Comparison of ENCODE assay signal across 1 cellular context in the genomic region with DNA sequence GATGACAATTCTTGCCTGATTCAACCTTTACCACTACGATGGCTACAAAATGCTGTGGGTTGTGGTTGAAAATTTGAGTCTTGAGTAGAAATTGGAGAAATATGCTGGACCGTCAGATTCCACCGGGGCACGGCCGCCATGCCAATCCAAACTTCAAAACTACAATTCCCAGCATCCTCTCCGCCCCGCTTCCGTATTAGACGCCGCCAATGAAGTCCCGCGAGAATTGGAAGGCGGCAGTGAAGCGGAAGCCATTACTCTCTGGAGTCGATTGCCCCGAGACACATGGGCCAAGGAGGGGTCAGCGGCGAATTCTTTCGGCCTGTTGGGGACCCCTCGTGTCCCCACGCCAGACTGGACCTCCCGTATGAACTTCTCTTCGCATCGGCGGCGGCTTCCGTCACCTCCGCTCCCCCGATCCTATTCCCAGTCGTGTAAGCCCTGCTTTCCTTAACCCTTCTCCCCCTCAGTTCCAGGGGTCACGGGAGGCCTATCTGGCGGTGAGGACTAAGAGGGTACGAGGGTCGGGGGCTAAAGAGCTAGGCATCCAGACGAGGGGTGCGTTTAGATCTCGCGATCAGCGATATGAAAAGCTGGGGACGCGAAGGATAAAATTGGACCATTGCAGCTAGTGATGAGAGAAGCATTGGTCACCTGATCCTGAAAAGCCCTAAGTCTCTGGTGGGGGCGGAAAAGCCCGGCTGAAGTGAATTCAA.
A peak's percentile ranks its signal among the peaks of the same experiment; 100 is the strongest.
TF ChIP-seq lines count a peak whose summit lies in the region.

A gene (plus strand): TSS at position 239 of the 716 bp plus-strand sequence. CDS start 15,620 bp downstream, outside the sequence.

TF ChIP-seq in HepG2, 621 proteins besides CTCF, POLR2A, EP300 and RAD21 (continued from another document and continues in another):
- TF ChIP-seq ZNF570 (CRISPR knock-in tag; IDR thresholded peaks at IDR 0.05; ENCODE audit: borderline replicate concordance) (no peak), SAP130 (CRISPR knock-in tag; IDR thresholded peaks at IDR 0.05; ENCODE audit: low read depth) (peak; percentile 88), KDM1A (CRISPR knock-in tag; IDR thresholded peaks at IDR 0.05) (no peak), SYNCRIP (IDR thresholded peaks at IDR 0.05; ENCODE audit: insufficient read depth, low read depth, low read length) (no peak), ZFP1 (CRISPR knock-in tag; IDR thresholded peaks at IDR 0.05) (no peak), ZC3H13 (CRISPR knock-in tag; IDR thresholded peaks at IDR 0.05) (no peak), PAWR (CRISPR knock-in tag; IDR thresholded peaks at IDR 0.05; ENCODE audit: borderline replicate concordance) (no peak), XRCC5 (optimal IDR thresholded peaks at IDR 0.05; ENCODE audit: low read length) (peak; percentile 47), HNF4A (CRISPR knock-in tag; IDR thresholded peaks at IDR 0.05) (0 out of 2 replicates have a peak, but pooled peaks have one; percentile 32), SMAD9 (CRISPR knock-in tag; IDR thresholded peaks at IDR 0.05) (no peak), PHB2 (IDR thresholded peaks at IDR 0.05; ENCODE audit: partially characterized antibody) (no peak), ZNF160 (CRISPR knock-in tag; IDR thresholded peaks at IDR 0.05) (peak; percentile 68; the same call in 1 of the 2 replicates), NR2F2 (IDR thresholded peaks at IDR 0.05; ENCODE audit: borderline replicate concordance, low read depth) (peak; percentile 54; the same call in 1 of the 2 replicates), GATAD1 (CRISPR knock-in tag; IDR thresholded peaks at IDR 0.05) (peak; percentile 84), ZNF567 (CRISPR knock-in tag; IDR thresholded peaks at IDR 0.05; ENCODE audit: borderline replicate concordance) (no peak; the same call in 1 of the 2 replicates), ZNF550 (CRISPR knock-in tag; IDR thresholded peaks at IDR 0.05; ENCODE audit: borderline replicate concordance) (no peak), CCDC6 (CRISPR knock-in tag; IDR thresholded peaks at IDR 0.05) (no peak), GABPB1 (CRISPR knock-in tag; IDR thresholded peaks at IDR 0.05) (peak; percentile 94), ZEB1 (IDR thresholded peaks at IDR 0.05; ENCODE audit: insufficient replicate concordance, low read depth) (no peak), ZNF816 (CRISPR knock-in tag; IDR thresholded peaks at IDR 0.05; ENCODE audit: borderline replicate concordance) (no peak), ZNF720 (CRISPR knock-in tag; IDR thresholded peaks at IDR 0.05) (no peak), SALL1 (CRISPR knock-in tag; IDR thresholded peaks at IDR 0.05) (peak; percentile 81), ZNF256 (CRISPR knock-in tag; conservative IDR thresholded peaks at IDR 0.05) (no peak), HOXA9 (CRISPR knock-in tag; IDR thresholded peaks at IDR 0.05; ENCODE audit: borderline replicate concordance) (no peak), MAFK (conservative IDR thresholded peaks at IDR 0.05 in 1 of 2, IDR thresholded peaks at IDR 0.05 in 1 of 2; ENCODE audit: low read length in 2 of 2) (no peak), POLR2AphosphoS2 (IDR thresholded peaks at IDR 0.05; ENCODE audit: low read depth, low read length) (no peak), ZBTB20 (CRISPR knock-in tag; IDR thresholded peaks at IDR 0.05; ENCODE audit: borderline replicate concordance, low read depth) (peak; percentile 70; the same call in 1 of the 2 replicates), FOXK2 (IDR thresholded peaks at IDR 0.05) (no peak), TBP (CRISPR knock-in tag; IDR thresholded peaks at IDR 0.05) (no peak), ZNF180 (CRISPR knock-in tag; IDR thresholded peaks at IDR 0.05; ENCODE audit: borderline replicate concordance, low read depth) (no peak), U2AF2 (IDR thresholded peaks at IDR 0.05; ENCODE audit: low read depth, low read length) (no peak), SOX6 (IDR thresholded peaks at IDR 0.05) (no peak), SOX6 (CRISPR knock-in tag; IDR thresholded peaks at IDR 0.05) (peak; percentile 67), ZNF766 (CRISPR knock-in tag; IDR thresholded peaks at IDR 0.05; ENCODE audit: borderline replicate concordance) (no peak), GATA4 (IDR thresholded peaks at IDR 0.05; ENCODE audit: borderline replicate concordance, low read depth) (no peak), ZNF430 (CRISPR knock-in tag; IDR thresholded peaks at IDR 0.05) (peak; percentile 66; the same call in 1 of the 2 replicates), ZNF224 (CRISPR knock-in tag; IDR thresholded peaks at IDR 0.05) (no peak), ZNF777 (CRISPR knock-in tag; IDR thresholded peaks at IDR 0.05) (no peak), SATB2 (CRISPR knock-in tag; IDR thresholded peaks at IDR 0.05) (peak; percentile 73; the same call in 1 of the 2 replicates), ATRX (CRISPR knock-in tag; IDR thresholded peaks at IDR 0.05; ENCODE audit: borderline replicate concordance) (no peak), ZNF749 (CRISPR knock-in tag; IDR thresholded peaks at IDR 0.05; ENCODE audit: borderline replicate concordance) (no peak), GTF3A (CRISPR knock-in tag; conservative IDR thresholded peaks at IDR 0.05) (no peak), RFX3 (CRISPR knock-in tag; IDR thresholded peaks at IDR 0.05) (no peak), ZNF331 (CRISPR knock-in tag; IDR thresholded peaks at IDR 0.05) (no peak), CBX5 (CRISPR knock-in tag; IDR thresholded peaks at IDR 0.05; ENCODE audit: borderline replicate concordance) (no peak), ZNF737 (CRISPR knock-in tag; IDR thresholded peaks at IDR 0.05; ENCODE audit: borderline replicate concordance) (peak; percentile 94), ZNF703 (CRISPR knock-in tag; IDR thresholded peaks at IDR 0.05; ENCODE audit: borderline replicate concordance) (no peak), SIX4 (CRISPR knock-in tag; IDR thresholded peaks at IDR 0.05) (no peak), ZNF530 (CRISPR knock-in tag; IDR thresholded peaks at IDR 0.05; ENCODE audit: low read depth) (no peak)
- TF ChIP-seq, protein P1, sequence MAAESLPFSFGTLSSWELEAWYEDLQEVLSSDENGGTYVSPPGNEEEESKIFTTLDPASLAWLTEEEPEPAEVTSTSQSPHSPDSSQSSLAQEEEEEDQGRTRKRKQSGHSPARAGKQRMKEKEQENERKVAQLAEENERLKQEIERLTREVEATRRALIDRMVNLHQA (CRISPR knock-in tag; IDR thresholded peaks at IDR 0.05), result no peak
- TF ChIP-seq, protein P2, sequence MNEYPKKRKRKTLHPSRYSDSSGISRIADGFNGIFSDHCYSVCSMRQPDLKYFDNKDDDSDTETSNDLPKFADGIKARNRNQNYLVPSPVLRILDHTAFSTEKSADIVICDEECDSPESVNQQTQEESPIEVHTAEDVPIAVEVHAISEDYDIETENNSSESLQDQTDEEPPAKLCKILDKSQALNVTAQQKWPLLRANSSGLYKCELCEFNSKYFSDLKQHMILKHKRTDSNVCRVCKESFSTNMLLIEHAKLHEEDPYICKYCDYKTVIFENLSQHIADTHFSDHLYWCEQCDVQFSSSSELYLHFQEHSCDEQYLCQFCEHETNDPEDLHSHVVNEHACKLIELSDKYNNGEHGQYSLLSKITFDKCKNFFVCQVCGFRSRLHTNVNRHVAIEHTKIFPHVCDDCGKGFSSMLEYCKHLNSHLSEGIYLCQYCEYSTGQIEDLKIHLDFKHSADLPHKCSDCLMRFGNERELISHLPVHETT (CRISPR knock-in tag; conservative IDR thresholded peaks at IDR 0.05), result no peak
- TF ChIP-seq, protein P3, sequence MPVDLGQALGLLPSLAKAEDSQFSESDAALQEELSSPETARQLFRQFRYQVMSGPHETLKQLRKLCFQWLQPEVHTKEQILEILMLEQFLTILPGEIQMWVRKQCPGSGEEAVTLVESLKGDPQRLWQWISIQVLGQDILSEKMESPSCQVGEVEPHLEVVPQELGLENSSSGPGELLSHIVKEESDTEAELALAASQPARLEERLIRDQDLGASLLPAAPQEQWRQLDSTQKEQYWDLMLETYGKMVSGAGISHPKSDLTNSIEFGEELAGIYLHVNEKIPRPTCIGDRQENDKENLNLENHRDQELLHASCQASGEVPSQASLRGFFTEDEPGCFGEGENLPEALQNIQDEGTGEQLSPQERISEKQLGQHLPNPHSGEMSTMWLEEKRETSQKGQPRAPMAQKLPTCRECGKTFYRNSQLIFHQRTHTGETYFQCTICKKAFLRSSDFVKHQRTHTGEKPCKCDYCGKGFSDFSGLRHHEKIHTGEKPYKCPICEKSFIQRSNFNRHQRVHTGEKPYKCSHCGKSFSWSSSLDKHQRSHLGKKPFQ (CRISPR knock-in tag; IDR thresholded peaks at IDR 0.05; ENCODE audit: insufficient replicate concordance), result no peak
- TF ChIP-seq, protein P4, sequence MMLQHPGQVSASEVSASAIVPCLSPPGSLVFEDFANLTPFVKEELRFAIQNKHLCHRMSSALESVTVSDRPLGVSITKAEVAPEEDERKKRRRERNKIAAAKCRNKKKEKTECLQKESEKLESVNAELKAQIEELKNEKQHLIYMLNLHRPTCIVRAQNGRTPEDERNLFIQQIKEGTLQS (CRISPR knock-in tag; IDR thresholded peaks at IDR 0.05), result 0 out of 2 replicates have a peak, but pooled peaks have one; percentile 24
- TF ChIP-seq, protein P5, sequence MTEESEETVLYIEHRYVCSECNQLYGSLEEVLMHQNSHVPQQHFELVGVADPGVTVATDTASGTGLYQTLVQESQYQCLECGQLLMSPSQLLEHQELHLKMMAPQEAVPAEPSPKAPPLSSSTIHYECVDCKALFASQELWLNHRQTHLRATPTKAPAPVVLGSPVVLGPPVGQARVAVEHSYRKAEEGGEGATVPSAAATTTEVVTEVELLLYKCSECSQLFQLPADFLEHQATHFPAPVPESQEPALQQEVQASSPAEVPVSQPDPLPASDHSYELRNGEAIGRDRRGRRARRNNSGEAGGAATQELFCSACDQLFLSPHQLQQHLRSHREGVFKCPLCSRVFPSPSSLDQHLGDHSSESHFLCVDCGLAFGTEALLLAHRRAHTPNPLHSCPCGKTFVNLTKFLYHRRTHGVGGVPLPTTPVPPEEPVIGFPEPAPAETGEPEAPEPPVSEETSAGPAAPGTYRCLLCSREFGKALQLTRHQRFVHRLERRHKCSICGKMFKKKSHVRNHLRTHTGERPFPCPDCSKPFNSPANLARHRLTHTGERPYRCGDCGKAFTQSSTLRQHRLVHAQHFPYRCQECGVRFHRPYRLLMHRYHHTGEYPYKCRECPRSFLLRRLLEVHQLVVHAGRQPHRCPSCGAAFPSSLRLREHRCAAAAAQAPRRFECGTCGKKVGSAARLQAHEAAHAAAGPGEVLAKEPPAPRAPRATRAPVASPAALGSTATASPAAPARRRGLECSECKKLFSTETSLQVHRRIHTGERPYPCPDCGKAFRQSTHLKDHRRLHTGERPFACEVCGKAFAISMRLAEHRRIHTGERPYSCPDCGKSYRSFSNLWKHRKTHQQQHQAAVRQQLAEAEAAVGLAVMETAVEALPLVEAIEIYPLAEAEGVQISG (CRISPR knock-in tag; IDR thresholded peaks at IDR 0.05), result peak; percentile 91
- TF ChIP-seq, protein P6, sequence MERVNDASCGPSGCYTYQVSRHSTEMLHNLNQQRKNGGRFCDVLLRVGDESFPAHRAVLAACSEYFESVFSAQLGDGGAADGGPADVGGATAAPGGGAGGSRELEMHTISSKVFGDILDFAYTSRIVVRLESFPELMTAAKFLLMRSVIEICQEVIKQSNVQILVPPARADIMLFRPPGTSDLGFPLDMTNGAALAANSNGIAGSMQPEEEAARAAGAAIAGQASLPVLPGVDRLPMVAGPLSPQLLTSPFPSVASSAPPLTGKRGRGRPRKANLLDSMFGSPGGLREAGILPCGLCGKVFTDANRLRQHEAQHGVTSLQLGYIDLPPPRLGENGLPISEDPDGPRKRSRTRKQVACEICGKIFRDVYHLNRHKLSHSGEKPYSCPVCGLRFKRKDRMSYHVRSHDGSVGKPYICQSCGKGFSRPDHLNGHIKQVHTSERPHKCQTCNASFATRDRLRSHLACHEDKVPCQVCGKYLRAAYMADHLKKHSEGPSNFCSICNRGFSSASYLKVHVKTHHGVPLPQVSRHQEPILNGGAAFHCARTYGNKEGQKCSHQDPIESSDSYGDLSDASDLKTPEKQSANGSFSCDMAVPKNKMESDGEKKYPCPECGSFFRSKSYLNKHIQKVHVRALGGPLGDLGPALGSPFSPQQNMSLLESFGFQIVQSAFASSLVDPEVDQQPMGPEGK (CRISPR knock-in tag; IDR thresholded peaks at IDR 0.05), result peak; percentile 18; the same call in 1 of the 2 replicates
- TF ChIP-seq, protein P7, sequence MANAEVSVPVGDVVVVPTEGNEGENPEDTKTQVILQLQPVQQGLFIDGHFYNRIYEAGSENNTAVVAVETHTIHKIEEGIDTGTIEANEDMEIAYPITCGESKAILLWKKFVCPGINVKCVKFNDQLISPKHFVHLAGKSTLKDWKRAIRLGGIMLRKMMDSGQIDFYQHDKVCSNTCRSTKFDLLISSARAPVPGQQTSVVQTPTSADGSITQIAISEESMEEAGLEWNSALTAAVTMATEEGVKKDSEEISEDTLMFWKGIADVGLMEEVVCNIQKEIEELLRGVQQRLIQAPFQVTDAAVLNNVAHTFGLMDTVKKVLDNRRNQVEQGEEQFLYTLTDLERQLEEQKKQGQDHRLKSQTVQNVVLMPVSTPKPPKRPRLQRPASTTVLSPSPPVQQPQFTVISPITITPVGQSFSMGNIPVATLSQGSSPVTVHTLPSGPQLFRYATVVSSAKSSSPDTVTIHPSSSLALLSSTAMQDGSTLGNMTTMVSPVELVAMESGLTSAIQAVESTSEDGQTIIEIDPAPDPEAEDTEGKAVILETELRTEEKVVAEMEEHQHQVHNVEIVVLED (CRISPR knock-in tag; IDR thresholded peaks at IDR 0.05; ENCODE audit: borderline replicate concordance), result peak; percentile 94
- TF ChIP-seq, protein P8, sequence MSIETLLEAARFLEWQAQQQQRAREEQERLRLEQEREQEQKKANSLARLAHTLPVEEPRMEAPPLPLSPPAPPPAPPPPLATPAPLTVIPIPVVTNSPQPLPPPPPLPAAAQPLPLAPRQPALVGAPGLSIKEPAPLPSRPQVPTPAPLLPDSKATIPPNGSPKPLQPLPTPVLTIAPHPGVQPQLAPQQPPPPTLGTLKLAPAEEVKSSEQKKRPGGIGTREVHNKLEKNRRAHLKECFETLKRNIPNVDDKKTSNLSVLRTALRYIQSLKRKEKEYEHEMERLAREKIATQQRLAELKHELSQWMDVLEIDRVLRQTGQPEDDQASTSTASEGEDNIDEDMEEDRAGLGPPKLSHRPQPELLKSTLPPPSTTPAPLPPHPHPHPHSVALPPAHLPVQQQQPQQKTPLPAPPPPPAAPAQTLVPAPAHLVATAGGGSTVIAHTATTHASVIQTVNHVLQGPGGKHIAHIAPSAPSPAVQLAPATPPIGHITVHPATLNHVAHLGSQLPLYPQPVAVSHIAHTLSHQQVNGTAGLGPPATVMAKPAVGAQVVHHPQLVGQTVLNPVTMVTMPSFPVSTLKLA (IDR thresholded peaks at IDR 0.05), result no peak
- TF ChIP-seq, protein P9, sequence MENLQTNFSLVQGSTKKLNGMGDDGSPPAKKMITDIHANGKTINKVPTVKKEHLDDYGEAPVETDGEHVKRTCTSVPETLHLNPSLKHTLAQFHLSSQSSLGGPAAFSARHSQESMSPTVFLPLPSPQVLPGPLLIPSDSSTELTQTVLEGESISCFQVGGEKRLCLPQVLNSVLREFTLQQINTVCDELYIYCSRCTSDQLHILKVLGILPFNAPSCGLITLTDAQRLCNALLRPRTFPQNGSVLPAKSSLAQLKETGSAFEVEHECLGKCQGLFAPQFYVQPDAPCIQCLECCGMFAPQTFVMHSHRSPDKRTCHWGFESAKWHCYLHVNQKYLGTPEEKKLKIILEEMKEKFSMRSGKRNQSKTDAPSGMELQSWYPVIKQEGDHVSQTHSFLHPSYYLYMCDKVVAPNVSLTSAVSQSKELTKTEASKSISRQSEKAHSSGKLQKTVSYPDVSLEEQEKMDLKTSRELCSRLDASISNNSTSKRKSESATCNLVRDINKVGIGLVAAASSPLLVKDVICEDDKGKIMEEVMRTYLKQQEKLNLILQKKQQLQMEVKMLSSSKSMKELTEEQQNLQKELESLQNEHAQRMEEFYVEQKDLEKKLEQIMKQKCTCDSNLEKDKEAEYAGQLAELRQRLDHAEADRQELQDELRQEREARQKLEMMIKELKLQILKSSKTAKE (CRISPR knock-in tag; IDR thresholded peaks at IDR 0.05; ENCODE audit: borderline replicate concordance), result no peak
